9 cellular contexts compared by ENCODE assay signal in genomic region chr2:174608866-174609214, GRCh38. TPM values are rescaled to one million over a fixed set of nuclear protein-coding genes. Genes with fewer than 3 reads are reported as not detected.
A peak's percentile ranks its signal among the peaks of the same experiment; 100 is the strongest.
DNase-seq lines count a peak whose midpoint lies in the region; ATAC-seq and TF ChIP-seq lines count a peak whose summit lies in the region.
"Had no signal": no experiment of that assay in that cellular context is flagged by ENCODE, and none has a peak within 500 bp of the region (broad histone marks: within the 10 kb centered on the region; RNA-seq: fewer than 3 reads in every experiment).

No MANE protein-coding gene starts in this region.

- peaks cover 53% of the 10 kb centered on the region for H3K36me3 Mint-ChIP-seq in T-helper 2 cell treated with Interferon-gamma antibody and Interleukin-4, amounts not matched to agents 5 μg/mL and 100 μg/mL, for 36 hours (ENCODE audit: low read depth)
- no peaks in the 10 kb centered on the region for H3K36me3 Mint-ChIP-seq in endodermal cell (ENCODE audit: low read depth)

- H3K4me3 Mint-ChIP-seq in T-helper 2 cell treated with Interferon-gamma antibody and Interleukin-4, amounts not matched to agents 5 μg/mL and 100 μg/mL, for 36 hours: peak overlapping the region; percentile 6
- no peak overlapping the region for H3K4me3 Mint-ChIP-seq in endodermal cell

- H3K9me3 Mint-ChIP-seq in T-helper 2 cell treated with Interferon-gamma antibody and Interleukin-4, amounts not matched to agents 5 μg/mL and 100 μg/mL, for 36 hours: no peaks in the 10 kb centered on the region
- H3K9me3 Mint-ChIP-seq in endodermal cell: no peaks in the 10 kb centered on the region

- H3K36me3 ChIP-seq in neutrophil: peaks cover 82% of the 10 kb centered on the region
- H3K36me3 ChIP-seq in endodermal cell (ENCODE audit: control insufficient read depth, insufficient read depth, low read length): no peaks in the 10 kb centered on the region

- peak; percentile 50 for ATAC-seq in GM21786 (IDR thresholded peaks at IDR 0.05; ENCODE audit: unreplicated experiment)
- ATAC-seq in HG03520 (IDR thresholded peaks at IDR 0.05; ENCODE audit: unreplicated experiment): peak; percentile 27

- no peaks in the 10 kb centered on the region for H3K27me3 Mint-ChIP-seq in T-helper 2 cell treated with Interferon-gamma antibody and Interleukin-4, amounts not matched to agents 5 μg/mL and 100 μg/mL, for 36 hours (ENCODE audit: low read depth)
- H3K27me3 Mint-ChIP-seq in endodermal cell (ENCODE audit: insufficient read depth): no peaks in the 10 kb centered on the region

- DNase-seq in T-helper 2 cell treated with Interferon-gamma antibody and Interleukin-4, amounts not matched to agents 5 μg/mL and 100 μg/mL, for 36 hours (ENCODE audit: low spot score): no peak
- DNase-seq in T-helper 2 cell (no peak), SKM-1 (lab: John Stamatoyannopoulos, UW; ENCODE audit: unreplicated experiment) (no peak), endodermal cell (no peak), NCI-H2081 treated with DMSO at 0.1 percent for 48 hours (lab: John Stamatoyannopoulos, UW) (no peak)
- DNase-seq: NCI-H1105 treated with DMSO at 0.1 percent for 48 hours had no signal

- peak overlapping the region; percentile 85 for H3K27ac Mint-ChIP-seq in T-helper 2 cell treated with Interferon-gamma antibody and Interleukin-4, amounts not matched to agents 5 μg/mL and 100 μg/mL, for 36 hours
- H3K27ac Mint-ChIP-seq in endodermal cell: no peak overlapping the region

- TF ChIP-seq CTCF in neutrophil (IDR thresholded peaks at IDR 0.05) (no peak), endodermal cell (conservative IDR thresholded peaks at IDR 0.05) (no peak)

- no peaks in the 10 kb centered on the region for H3K9me3 ChIP-seq in neutrophil
- no peaks in the 10 kb centered on the region for H3K9me3 ChIP-seq in endodermal cell (ENCODE audit: control insufficient read depth, low read length)

- H3K4me1 ChIP-seq in neutrophil (ENCODE audit: control insufficient read depth in 1 of 2, insufficient read depth in 1 of 2, low read depth in 1 of 2, low read length in 1 of 2) (peaks cover 16 to 46% of the 10 kb centered on the region in 2 experiments), endodermal cell (ENCODE audit: control insufficient read depth, insufficient read depth, low read length) (peaks cover 5% of the 10 kb centered on the region)

- H3K4me3 ChIP-seq in neutrophil (ENCODE audit: low read depth in 1 of 2, low read length in 1 of 2): no peak overlapping the region
- H3K4me3 ChIP-seq in endodermal cell (ENCODE audit: low read length): no peak overlapping the region

- no peaks in the 10 kb centered on the region for H3K27me3 ChIP-seq in neutrophil
- H3K27me3 ChIP-seq in endodermal cell (ENCODE audit: control insufficient read depth, insufficient read depth, low read length, poor library complexity, severe bottlenecking): no peaks in the 10 kb centered on the region

- no peak overlapping the region for H3K9ac ChIP-seq in endodermal cell (ENCODE audit: extremely low read depth, low read length, poor library complexity, severe bottlenecking)

- H3K27ac ChIP-seq in neutrophil (peak overlapping the region; percentile 80), endodermal cell (ENCODE audit: low read depth, low read length) (no peak overlapping the region)

- H3K4me1 Mint-ChIP-seq in T-helper 2 cell treated with Interferon-gamma antibody and Interleukin-4, amounts not matched to agents 5 μg/mL and 100 μg/mL, for 36 hours (ENCODE audit: low read depth): peaks cover 73% of the 10 kb centered on the region
- H3K4me1 Mint-ChIP-seq in endodermal cell: peaks cover 5% of the 10 kb centered on the region

RNA-seq across cellular contexts. Expression of gene WIPF1, which starts 11.2 kb away (rescaled TPM):
- 10 to 100 TPM; 21.5 to 28.5 TPM for total RNA-seq in endodermal cell
- polyA plus RNA-seq in endodermal cell (2013, experiment 1 of 2): 23.5 TPM
- 24.8 TPM for polyA plus RNA-seq in endodermal cell (2013, experiment 2 of 2)
